In genomic region chr14:51093371-51094281, GRCh38 we compare ENCODE assay signal across 8 cellular contexts. TPM values are rescaled to one million over a fixed set of nuclear protein-coding genes. Genes with fewer than 3 reads are reported as not detected.
DNase-seq lines count a peak whose midpoint lies in the region; ATAC-seq and TF ChIP-seq lines count a peak whose summit lies in the region.

No MANE protein-coding gene starts in this region.

- intact Hi-C loops in lower leg skin (cut with DNase I; ENCODE audit: low total_unique reads) = no loop called here

- ATAC-seq in HG02798 (IDR thresholded peaks at IDR 0.05; ENCODE audit: poor library complexity, unreplicated experiment) = no peak

- TF ChIP-seq CTCF in lower leg skin (IDR thresholded peaks at IDR 0.05) = no peak

- H3K4me3 ChIP-seq in lower leg skin (ENCODE audit: low read depth, poor library complexity, severe bottlenecking) = peak overlapping the region; percentile 58

- TF ChIP-seq POLR2A in lower leg skin (IDR thresholded peaks at IDR 0.05) = no peak

- WGBS in lower leg skin, 2 donors = 9 to 19% methylated on average over 30 to 68 of the region's 68 CpGs

- peak; percentile 45 for DNase-seq in DMS 273 treated with DMSO at 0.1 percent for 48 hours (lab: John Stamatoyannopoulos, UW)
- DNase-seq in NCI-H1092 (lab: John Stamatoyannopoulos, UW) = peak; percentile 74
- peak; percentile 39 for DNase-seq in T follicular helper cell (ENCODE audit: low read depth)
- DNase-seq in central memory CD4-positive, alpha-beta T cell = peak; percentile 24
- peak in 1 of 2 donors; percentile 87 for DNase-seq in lower leg skin (ENCODE audit: low spot score in 2 of 2)
- DNase-seq in stimulated activated CD8-positive, alpha-beta memory T cell treated with anti-CD3 and anti-CD28 coated beads, Interleukin-12 subunit alpha, Interleukin-12 subunit beta, amount 100 ng/mL, for 4 hours (ENCODE audit: low read depth) = peak; percentile 7
- DNase-seq in CD1c-positive myeloid dendritic cell (ENCODE audit: extremely low spot score) = no peak

RNA-seq across cellular contexts. Expression of gene TRIM9, which starts 1.3 kb away (rescaled TPM):
- 1 to 10 TPM in 3 of 4 donors, under 1 TPM in 1; 0.76 to 3.0 (median 1.4) TPM for total RNA-seq in lower leg skin
